ENCODE assay signal across 12 cellular contexts in the genomic region with DNA sequence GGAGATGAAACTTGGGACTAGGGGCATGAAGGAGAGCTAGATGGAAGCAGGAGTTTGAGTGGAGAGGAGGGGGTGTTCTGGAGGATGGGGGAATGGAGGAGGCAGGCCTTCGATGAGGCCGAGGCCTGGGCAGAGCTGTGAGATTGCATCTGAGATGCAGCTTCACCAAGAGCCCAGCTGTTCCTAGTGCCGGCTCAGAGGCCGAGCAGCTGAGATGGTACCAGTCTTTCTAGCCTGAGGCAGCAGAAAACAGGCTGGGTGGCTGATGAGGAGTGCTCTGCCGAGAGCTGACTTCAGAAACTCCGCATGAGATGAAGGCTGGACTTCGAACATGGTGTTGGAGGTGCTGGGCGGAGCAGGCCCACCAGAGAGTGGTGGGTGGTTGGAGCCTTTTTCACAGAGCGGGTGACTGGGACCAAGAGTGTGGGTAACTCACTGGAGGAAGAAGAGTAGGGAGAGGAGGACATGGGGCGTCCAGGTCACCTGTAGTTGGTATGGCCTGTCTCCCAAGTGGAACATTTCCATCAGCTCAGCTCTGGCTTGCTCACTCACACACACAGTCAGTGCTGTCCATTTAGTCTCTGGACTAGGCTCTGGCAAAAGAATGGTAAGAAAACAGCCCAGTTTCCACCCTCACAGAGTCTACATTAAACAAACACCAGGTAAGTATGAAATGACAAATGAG. TPM values are rescaled to one million over a fixed set of nuclear protein-coding genes. Genes with fewer than 3 reads are reported as not detected.
DNase-seq lines count a peak whose midpoint lies in the region; ATAC-seq and TF ChIP-seq lines count a peak whose summit lies in the region.
"Had no signal": no experiment of that assay in that cellular context is flagged by ENCODE, and none has a peak within 500 bp of the region (broad histone marks: within the 10 kb centered on the region; RNA-seq: fewer than 3 reads in every experiment).

No MANE protein-coding gene starts in this region.

- peaks cover 30% of the 10 kb centered on the region for H3K4me1 ChIP-seq in lower lobe of right lung
- peaks cover 19% of the 10 kb centered on the region for H3K4me1 ChIP-seq in stomach smooth muscle (ENCODE audit: control insufficient read depth, insufficient read depth, low read length)

- ATAC-seq in lower lobe of right lung (no peak), omental fat pad (ENCODE audit: low FRiP score) (no peak)
- ATAC-seq: CD8-positive, alpha-beta T cell had no signal

- intact Hi-C loops in lower lobe of right lung (cut with DNase I), result no loop called here

- no peak for DNase-seq in lower lobe of right lung
- DNase-seq in cortex of kidney (lab: John Stamatoyannopoulos, UW), result no peak
- no peak for DNase-seq in DMS53 (lab: John Stamatoyannopoulos, UW)
- DNase-seq in omental fat pad (ENCODE audit: low spot score), result no peak
- DNase-seq in NCI-H1694 treated with DMSO at 0.1 percent for 48 hours (lab: John Stamatoyannopoulos, UW), result no peak
- DNase-seq: activated CD4-positive, alpha-beta T cell treated with anti-CD3 and anti-CD28 coated beads for 48 hours; activated CD8-positive, alpha-beta memory T cell treated with anti-CD3 and anti-CD28 coated beads, Interleukin-2, amount 50 U/mL, for 4 hours; CD8-positive, alpha-beta T cell; foreskin fibroblast had no signal

- H3K27me3 ChIP-seq in lower lobe of right lung (ENCODE audit: low read depth), result no peaks in the 10 kb centered on the region
- H3K27me3 ChIP-seq in stomach smooth muscle (ENCODE audit: control insufficient read depth in 1 of 2, insufficient read depth in 2 of 2, low read length in 2 of 2), result no peaks in the 10 kb centered on the region

- H3K4me3 ChIP-seq in lower lobe of right lung (no peak overlapping the region), stomach smooth muscle (ENCODE audit: low read length in 2 of 2) (no peak overlapping the region)

- TF ChIP-seq CTCF in C4-2B (conservative IDR thresholded peaks at IDR 0.05), result no peak
- no peak for TF ChIP-seq CTCF in lower lobe of right lung (IDR thresholded peaks at IDR 0.05)
- no peak for TF ChIP-seq CTCF in omental fat pad (IDR thresholded peaks at IDR 0.05)

- H3K27ac ChIP-seq in C4-2B (peak overlapping the region; percentile 46), angular gyrus (ENCODE audit: low read depth, low read length) (peak overlapping the region; percentile 90), lower lobe of right lung (peak overlapping the region; percentile 79), stomach smooth muscle (ENCODE audit: low read length) (peak overlapping the region; percentile 69)

- H3K9me3 ChIP-seq in lower lobe of right lung, result no peaks in the 10 kb centered on the region
- no peaks in the 10 kb centered on the region for H3K9me3 ChIP-seq in stomach smooth muscle (ENCODE audit: control insufficient read depth in 2 of 2, low read length in 2 of 2)

- H3K9ac ChIP-seq in stomach smooth muscle (ENCODE audit: low read length in 2 of 2), result no peak overlapping the region

- H3K36me3 ChIP-seq in lower lobe of right lung, result peaks cover 6% of the 10 kb centered on the region
- H3K36me3 ChIP-seq in stomach smooth muscle (ENCODE audit: control insufficient read depth in 2 of 2, insufficient read depth in 2 of 2, low read length in 2 of 2), result peaks cover 12 to 29% of the 10 kb centered on the region in 2 donors

RNA-seq across cellular contexts. Expression of gene TMOD1, which starts 54.7 kb away (rescaled TPM):
- total RNA-seq in lower lobe of right lung (7.9 TPM), omental fat pad (10 to 100 TPM; 10.1 to 33.8 (median 21.0) TPM)
